1 cellular context compared by ENCODE assay signal in the genomic region with DNA sequence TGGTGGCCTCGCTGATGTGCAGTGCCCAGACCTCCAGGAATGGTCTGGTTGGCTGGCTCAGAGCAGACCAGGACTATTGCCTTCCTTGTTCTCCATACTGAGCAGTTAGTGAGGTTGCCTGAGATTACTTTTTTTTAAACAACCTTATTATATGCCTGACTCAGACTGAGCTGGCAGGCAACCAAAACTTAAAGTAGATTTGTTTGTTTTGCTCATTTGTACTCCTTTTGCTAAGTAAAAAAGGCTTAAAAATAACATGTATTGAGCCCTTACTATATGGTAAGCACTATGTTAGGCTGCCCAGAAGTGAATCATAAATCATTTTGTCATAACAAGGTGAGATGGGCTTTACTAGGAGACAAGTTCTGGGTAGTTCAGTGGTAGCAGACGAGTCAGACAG.
TF ChIP-seq lines count a peak whose summit lies in the region.

No MANE protein-coding gene starts in this region.

TF ChIP-seq in HEK293, 187 proteins besides CTCF, POLR2A, EP300 and RAD21 (continued from another document):
- TF ChIP-seq ZNF600 (tag by site-specific recombination; IDR thresholded peaks at IDR 0.05) (0 out of 2 replicates have a peak, but pooled peaks have one; percentile 23), ZNF426 (tag by site-specific recombination; IDR thresholded peaks at IDR 0.05) (no peak)
- TF ChIP-seq, protein P1, sequence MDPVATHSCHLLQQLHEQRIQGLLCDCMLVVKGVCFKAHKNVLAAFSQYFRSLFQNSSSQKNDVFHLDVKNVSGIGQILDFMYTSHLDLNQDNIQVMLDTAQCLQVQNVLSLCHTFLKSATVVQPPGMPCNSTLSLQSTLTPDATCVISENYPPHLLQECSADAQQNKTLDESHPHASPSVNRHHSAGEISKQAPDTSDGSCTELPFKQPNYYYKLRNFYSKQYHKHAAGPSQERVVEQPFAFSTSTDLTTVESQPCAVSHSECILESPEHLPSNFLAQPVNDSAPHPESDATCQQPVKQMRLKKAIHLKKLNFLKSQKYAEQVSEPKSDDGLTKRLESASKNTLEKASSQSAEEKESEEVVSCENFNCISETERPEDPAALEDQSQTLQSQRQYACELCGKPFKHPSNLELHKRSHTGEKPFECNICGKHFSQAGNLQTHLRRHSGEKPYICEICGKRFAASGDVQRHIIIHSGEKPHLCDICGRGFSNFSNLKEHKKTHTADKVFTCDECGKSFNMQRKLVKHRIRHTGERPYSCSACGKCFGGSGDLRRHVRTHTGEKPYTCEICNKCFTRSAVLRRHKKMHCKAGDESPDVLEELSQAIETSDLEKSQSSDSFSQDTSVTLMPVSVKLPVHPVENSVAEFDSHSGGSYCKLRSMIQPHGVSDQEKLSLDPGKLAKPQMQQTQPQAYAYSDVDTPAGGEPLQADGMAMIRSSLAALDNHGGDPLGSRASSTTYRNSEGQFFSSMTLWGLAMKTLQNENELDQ (tag by site-specific recombination; IDR thresholded peaks at IDR 0.05; ENCODE audit: low read depth): no peak
- TF ChIP-seq, protein P2, sequence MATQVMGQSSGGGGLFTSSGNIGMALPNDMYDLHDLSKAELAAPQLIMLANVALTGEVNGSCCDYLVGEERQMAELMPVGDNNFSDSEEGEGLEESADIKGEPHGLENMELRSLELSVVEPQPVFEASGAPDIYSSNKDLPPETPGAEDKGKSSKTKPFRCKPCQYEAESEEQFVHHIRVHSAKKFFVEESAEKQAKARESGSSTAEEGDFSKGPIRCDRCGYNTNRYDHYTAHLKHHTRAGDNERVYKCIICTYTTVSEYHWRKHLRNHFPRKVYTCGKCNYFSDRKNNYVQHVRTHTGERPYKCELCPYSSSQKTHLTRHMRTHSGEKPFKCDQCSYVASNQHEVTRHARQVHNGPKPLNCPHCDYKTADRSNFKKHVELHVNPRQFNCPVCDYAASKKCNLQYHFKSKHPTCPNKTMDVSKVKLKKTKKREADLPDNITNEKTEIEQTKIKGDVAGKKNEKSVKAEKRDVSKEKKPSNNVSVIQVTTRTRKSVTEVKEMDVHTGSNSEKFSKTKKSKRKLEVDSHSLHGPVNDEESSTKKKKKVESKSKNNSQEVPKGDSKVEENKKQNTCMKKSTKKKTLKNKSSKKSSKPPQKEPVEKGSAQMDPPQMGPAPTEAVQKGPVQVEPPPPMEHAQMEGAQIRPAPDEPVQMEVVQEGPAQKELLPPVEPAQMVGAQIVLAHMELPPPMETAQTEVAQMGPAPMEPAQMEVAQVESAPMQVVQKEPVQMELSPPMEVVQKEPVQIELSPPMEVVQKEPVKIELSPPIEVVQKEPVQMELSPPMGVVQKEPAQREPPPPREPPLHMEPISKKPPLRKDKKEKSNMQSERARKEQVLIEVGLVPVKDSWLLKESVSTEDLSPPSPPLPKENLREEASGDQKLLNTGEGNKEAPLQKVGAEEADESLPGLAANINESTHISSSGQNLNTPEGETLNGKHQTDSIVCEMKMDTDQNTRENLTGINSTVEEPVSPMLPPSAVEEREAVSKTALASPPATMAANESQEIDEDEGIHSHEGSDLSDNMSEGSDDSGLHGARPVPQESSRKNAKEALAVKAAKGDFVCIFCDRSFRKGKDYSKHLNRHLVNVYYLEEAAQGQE (tag by site-specific recombination; IDR thresholded peaks at IDR 0.05): no peak
- TF ChIP-seq, protein P3, sequence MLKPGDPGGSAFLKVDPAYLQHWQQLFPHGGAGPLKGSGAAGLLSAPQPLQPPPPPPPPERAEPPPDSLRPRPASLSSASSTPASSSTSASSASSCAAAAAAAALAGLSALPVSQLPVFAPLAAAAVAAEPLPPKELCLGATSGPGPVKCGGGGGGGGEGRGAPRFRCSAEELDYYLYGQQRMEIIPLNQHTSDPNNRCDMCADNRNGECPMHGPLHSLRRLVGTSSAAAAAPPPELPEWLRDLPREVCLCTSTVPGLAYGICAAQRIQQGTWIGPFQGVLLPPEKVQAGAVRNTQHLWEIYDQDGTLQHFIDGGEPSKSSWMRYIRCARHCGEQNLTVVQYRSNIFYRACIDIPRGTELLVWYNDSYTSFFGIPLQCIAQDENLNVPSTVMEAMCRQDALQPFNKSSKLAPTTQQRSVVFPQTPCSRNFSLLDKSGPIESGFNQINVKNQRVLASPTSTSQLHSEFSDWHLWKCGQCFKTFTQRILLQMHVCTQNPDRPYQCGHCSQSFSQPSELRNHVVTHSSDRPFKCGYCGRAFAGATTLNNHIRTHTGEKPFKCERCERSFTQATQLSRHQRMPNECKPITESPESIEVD (tag by site-specific recombination; IDR thresholded peaks at IDR 0.05): peak; percentile 90
